Comparison of ENCODE assay signal across 16 cellular contexts in genomic region chr10:5858811-5859210, GRCh38. TPM values are rescaled to one million over a fixed set of nuclear protein-coding genes. Genes with fewer than 3 reads are reported as not detected.
DNase-seq lines count a peak whose midpoint lies in the region; ATAC-seq and TF ChIP-seq lines count a peak whose summit lies in the region.
"Had no signal": no experiment of that assay in that cellular context is flagged by ENCODE, and none has a peak within 500 bp of the region (broad histone marks: within the 10 kb centered on the region; RNA-seq: fewer than 3 reads in every experiment).

No MANE protein-coding gene starts in this region.

- H3K4ac ChIP-seq in IMR-90 (ENCODE audit: low read depth, low read length): no peak overlapping the region

- H2BK15ac ChIP-seq in IMR-90 (ENCODE audit: low read depth, low read length): no peak overlapping the region

- TF ChIP-seq RAD21 in IMR-90 (IDR thresholded peaks at IDR 0.05; ENCODE audit: low read length): no peak

- no peaks in the 10 kb centered on the region for H3K9me3 ChIP-seq in IMR-90 (ENCODE audit: control insufficient read depth, insufficient read depth, low read length)
- H3K9me3 ChIP-seq: Caco-2 had no signal

- ATAC-seq in IMR-90 (ENCODE audit: low read depth): no peak
- ATAC-seq: HepG2, Panc1 had no signal

- H2AK9ac ChIP-seq in IMR-90 (replicated peaks; ENCODE audit: low read depth, low read length, poor library complexity): no peak overlapping the region

- H3K9ac ChIP-seq in IMR-90 (ENCODE audit: low read depth, low read length): no peak overlapping the region

- no peak overlapping the region for H3K4me3 ChIP-seq in IMR-90 (ENCODE audit: insufficient read depth, low read depth, low read length)
- H3K4me3 ChIP-seq: MG63 had no signal

- POLR2A ChIA-PET in IMR-90 (lab: Charles Lee; ENCODE audit: unreplicated experiment): no interaction called here

- DNase-seq in IMR-90 (no peak), islet precursor cell (peak; percentile 35), putamen (ENCODE audit: low spot score) (peak; percentile 92), NCI-H226 (no peak), DMS114 treated with DMSO at 0.1 percent for 48 hours (lab: John Stamatoyannopoulos, UW; ENCODE audit: unreplicated experiment) (no peak), HUDEP-2 (lab: John Stamatoyannopoulos, UW; ENCODE audit: unreplicated experiment in 76 of 76) (no peak)
- DNase-seq in stimulated activated CD4-positive, alpha-beta T cell treated with anti-CD3 and anti-CD28 coated beads, Interleukin-15, amount 100 ng/mL, for 24 hours: no peak
- DNase-seq: Caco-2, MG63, NCI-H1092 treated with DMSO at 0.1 percent for 48 hours, NCI-H1694 treated with DMSO at 0.1 percent for 48 hours, NCI-H446, NCI-H748 treated with DMSO at 0.1 percent for 48 hours had no signal

- CTCF ChIA-PET in IMR-90 (lab: Yijun Ruan, JAX): no interaction called here

- H4K8ac ChIP-seq in IMR-90 (ENCODE audit: low read depth in 2 of 2, low read length in 2 of 2): no peak overlapping the region

- H3K23ac ChIP-seq in IMR-90 (ENCODE audit: low read depth, low read length): no peak overlapping the region

- H3K27ac ChIP-seq in IMR-90 (ENCODE audit: insufficient read depth, low read length): no peak overlapping the region
- H3K27ac ChIP-seq in cingulate gyrus (ENCODE audit: low read depth, low read length): peak overlapping the region; percentile 86

- WGBS in IMR-90 (ENCODE audit: extremely low coverage in 2 of 2, insufficient read length in 1 of 2), 2 experiments: no CpG with 5 or more reads among the region's 5 CpGs

- no peak overlapping the region for H3K18ac ChIP-seq in IMR-90 (ENCODE audit: low read depth, low read length)

- H4K5ac ChIP-seq in IMR-90 (ENCODE audit: low read depth, low read length): no peak overlapping the region

- H3K14ac ChIP-seq in IMR-90 (replicated peaks; ENCODE audit: low read depth, low read length): no peak overlapping the region

- dilution Hi-C loops in IMR-90 (cut with HindIII; ENCODE audit: low sequenced_read_pairs, unreplicated experiment): no loop called here

- H2BK120ac ChIP-seq in IMR-90 (ENCODE audit: low read depth, low read length): no peak overlapping the region

- H2BK20ac ChIP-seq in IMR-90 (ENCODE audit: low read depth, low read length): no peak overlapping the region

- intact Hi-C loops in IMR-90 (cut with micrococcal nuclease): no loop called here

- no peak overlapping the region for H3K4me2 ChIP-seq in IMR-90 (ENCODE audit: low read depth, low read length)

- H3K4me1 ChIP-seq in IMR-90 (ENCODE audit: control insufficient read depth, insufficient read depth, low read length): peaks cover 10% of the 10 kb centered on the region

- peak overlapping the region; percentile 61; the same call in 1 of the 2 replicates for H2AK5ac ChIP-seq in IMR-90 (ENCODE audit: low read depth, low read length)

- no peaks in the 10 kb centered on the region for H3K27me3 ChIP-seq in IMR-90 (ENCODE audit: control insufficient read depth, insufficient read depth, low read length)
- H3K27me3 ChIP-seq: MG63 had no signal

- peaks cover 10% of the 10 kb centered on the region; the same call in 1 of the 2 replicates for H3K9me1 ChIP-seq in IMR-90 (ENCODE audit: insufficient read depth, low read length)

- TF ChIP-seq POLR2A in IMR-90 (IDR thresholded peaks at IDR 0.05; ENCODE audit: low read depth, low read length): no peak

- BruUV-seq in IMR-90 (replicated peaks; lab: Mats Ljungman, UMichigan): no TSS peak

- no peak for TF ChIP-seq CTCF in IMR-90 (conservative IDR thresholded peaks at IDR 0.05; ENCODE audit: low read depth, low read length)

- H4K91ac ChIP-seq in IMR-90 (ENCODE audit: insufficient read depth, low read depth, low read length): no peak overlapping the region

- in situ Hi-C loops in IMR-90 (cut with MboI; ENCODE audit: low sequenced_read_pairs): loop anchor here (25.0 kb wide), 2 partner anchors 397 to 1022 kb away; partner anchors contain the start of gene AKR1E2

- H3K56ac ChIP-seq in IMR-90 (ENCODE audit: extremely low read depth, insufficient read depth, low read length): no peak overlapping the region

- no peak overlapping the region for H2AFZ ChIP-seq in IMR-90 (replicated peaks; ENCODE audit: low read length, poor library complexity)

- H4K20me1 ChIP-seq in IMR-90 (ENCODE audit: insufficient read depth, low read length): no peaks in the 10 kb centered on the region

- no peaks in the 10 kb centered on the region for H3K79me1 ChIP-seq in IMR-90 (ENCODE audit: low read depth in 1 of 2, low read length in 2 of 2)

- no peak overlapping the region for H2BK5ac ChIP-seq in IMR-90 (ENCODE audit: low read depth, low read length, poor library complexity, severe bottlenecking)

- H3K36me3 ChIP-seq in IMR-90 (ENCODE audit: control insufficient read depth, insufficient read depth, low read length): peaks cover 3% of the 10 kb centered on the region; the same call in 1 of the 2 replicates

TF ChIP-seq in IMR-90, 13 proteins besides CTCF, POLR2A, EP300 and RAD21:
- no peak for TF ChIP-seq CHD1 (IDR thresholded peaks at IDR 0.05; ENCODE audit: low read depth, low read length)
- TF ChIP-seq BHLHE40 (IDR thresholded peaks at IDR 0.05; ENCODE audit: low read depth, low read length): no peak

RNA-seq across cellular contexts. Expression of gene ANKRD16, which starts 30.9 kb away (rescaled TPM):
- total RNA-seq in IMR-90 (2012; rRNA removed): 3.3 and 5.7 TPM in 2 replicates
- 5.1 and 6.3 TPM in 2 replicates for polyA plus RNA-seq in IMR-90 (2012; rRNA removed)
- polyA plus RNA-seq in IMR-90 (2012; cell fraction: cytosol; rRNA removed): 2.9 and 5.4 TPM in 2 replicates
- polyA plus RNA-seq in IMR-90 (2012; cell fraction: nucleus; rRNA removed; ENCODE audit: low replicate concordance): 11.0 and 15.6 TPM in 2 replicates

RNA-seq across cellular contexts. Expression of gene FBH1, which starts 31.2 kb away (rescaled TPM):
- total RNA-seq in IMR-90 (2012; rRNA removed): 60.8 and 72.2 TPM in 2 replicates
- polyA plus RNA-seq in IMR-90 (2012; rRNA removed): 48.8 and 59.3 TPM in 2 replicates
- 34.7 and 41.0 TPM in 2 replicates for polyA plus RNA-seq in IMR-90 (2012; cell fraction: cytosol; rRNA removed)
- polyA plus RNA-seq in IMR-90 (2012; cell fraction: nucleus; rRNA removed; ENCODE audit: low replicate concordance): 128 and 139 TPM in 2 replicates

RNA-seq across cellular contexts. Expression of gene GDI2, which starts 45.6 kb away (rescaled TPM):
- total RNA-seq in IMR-90 (2012; rRNA removed): 396 and 608 TPM in 2 replicates
- polyA plus RNA-seq in IMR-90 (2012; rRNA removed): 150 and 171 TPM in 2 replicates
- polyA plus RNA-seq in IMR-90 (2012; cell fraction: cytosol; rRNA removed): 73.7 and 75.0 TPM in 2 replicates
- 24.0 and 62.3 TPM in 2 replicates for polyA plus RNA-seq in IMR-90 (2012; cell fraction: nucleus; rRNA removed; ENCODE audit: low replicate concordance)

Comparison
In these comparisons a context has a peak if more than half of its experiments do, and no peak if none do; other contexts are left out.
1. DNase-seq: peak in islet precursor cell (single experiment) and putamen (single experiment); none in IMR-90 (single experiment), NCI-H226 (single experiment), stimulated activated CD4-positive, alpha-beta T cell treated with anti-CD3 and anti-CD28 coated beads, Interleukin-15, amount 100 ng/mL, for 24 hours (single experiment), DMS114 treated with DMSO at 0.1 percent for 48 hours (single experiment) and HUDEP-2 (0 of 76).